In genomic region chr16:46858151-46858550, GRCh38 we compare ENCODE assay signal across 13 cellular contexts. TPM values are rescaled to one million over a fixed set of nuclear protein-coding genes. Genes with fewer than 3 reads are reported as not detected.
DNase-seq lines count a peak whose midpoint lies in the region; ATAC-seq and TF ChIP-seq lines count a peak whose summit lies in the region.
"Had no signal": no experiment of that assay in that cellular context is flagged by ENCODE, and none has a peak within 500 bp of the region (broad histone marks: within the 10 kb centered on the region; RNA-seq: fewer than 3 reads in every experiment).

No MANE protein-coding gene starts in this region.

- H3K4me1 Mint-ChIP-seq in Caco-2 (ENCODE audit: low read depth, unreplicated experiment) = peaks cover 29% of the 10 kb centered on the region

- no peaks in the 10 kb centered on the region for H3K27me3 Mint-ChIP-seq in Caco-2 (ENCODE audit: insufficient read depth, unreplicated experiment)

- 88 to 98% methylated on average over 4 to 5 of the region's 6 CpGs for WGBS in gastroesophageal sphincter (ENCODE audit: low coverage in 1 of 2), 2 donors

- no TSS peak for BruUV-seq in Caco-2 (replicated peaks; lab: Mats Ljungman, UMichigan)

- TF ChIP-seq EP300 in gastroesophageal sphincter (IDR thresholded peaks at IDR 0.05) = no peak

- peak overlapping the region; percentile 13 for H3K27ac Mint-ChIP-seq in Caco-2 (ENCODE audit: unreplicated experiment)
- H3K27ac Mint-ChIP-seq: CD4-positive, alpha-beta memory T cell had no signal

- POLR2A ChIA-PET in Caco-2 (lab: Charles Lee) = interaction anchor here (1.1 kb wide), 1 partner anchor 51 kb away, joined by 4 read pairs; no protein-coding TSS in a partner anchor

- H3K9me3 ChIP-seq in Caco-2 (no peaks in the 10 kb centered on the region), gastroesophageal sphincter (no peaks in the 10 kb centered on the region), gastrocnemius medialis (no peaks in the 10 kb centered on the region), ascending aorta (no peaks in the 10 kb centered on the region)
- H3K9me3 ChIP-seq: BLaER1 treated with 17β-estradiol and CSF1 and Interleukin-3, amounts not matched to agents 10 nM and 100 nM had no signal

- no peak overlapping the region for H3K4me3 Mint-ChIP-seq in Caco-2 (ENCODE audit: unreplicated experiment)
- H3K4me3 Mint-ChIP-seq: CD4-positive, alpha-beta memory T cell had no signal

- H3K36me3 ChIP-seq in Caco-2 (ENCODE audit: control insufficient read depth, insufficient read depth, low read length) = no peaks in the 10 kb centered on the region
- no peaks in the 10 kb centered on the region for H3K36me3 ChIP-seq in gastroesophageal sphincter
- H3K36me3 ChIP-seq in gastrocnemius medialis = no peaks in the 10 kb centered on the region
- H3K36me3 ChIP-seq in ascending aorta = no peaks in the 10 kb centered on the region
- H3K36me3 ChIP-seq: BLaER1 treated with 17β-estradiol and CSF1 and Interleukin-3, amounts not matched to agents 10 nM and 100 nM had no signal

- H3K4me1 ChIP-seq in Caco-2 = peaks cover 54% of the 10 kb centered on the region
- H3K4me1 ChIP-seq in gastroesophageal sphincter = peaks cover 0 to 20% (median 0%) of the 10 kb centered on the region in 3 donors
- peaks cover 13 to 14% of the 10 kb centered on the region in 2 donors for H3K4me1 ChIP-seq in gastrocnemius medialis
- H3K4me1 ChIP-seq in ascending aorta = peaks cover 0 to 3% of the 10 kb centered on the region in 2 donors

- in situ Hi-C loops in gastrocnemius medialis (cut with MboI; ENCODE audit: low sequenced_read_pairs in 4 of 4) = loop anchor here in 1 of 4 donors (5.0 kb wide), 1 partner anchor 44 kb away; no protein-coding TSS in a partner anchor

- no peak for TF ChIP-seq POLR2A in gastroesophageal sphincter (IDR thresholded peaks at IDR 0.05)
- no peak for TF ChIP-seq POLR2A in gastrocnemius medialis (IDR thresholded peaks at IDR 0.05)

- H3K4me3 ChIP-seq in Caco-2 (ENCODE audit: low read depth, low read length) (no peak overlapping the region), gastroesophageal sphincter (no peak overlapping the region), gastrocnemius medialis (no peak overlapping the region), ascending aorta (no peak overlapping the region)
- H3K4me3 ChIP-seq: BLaER1 treated with 17β-estradiol and CSF1 and Interleukin-3, amounts not matched to agents 10 nM and 100 nM had no signal

- H3K27ac ChIP-seq in caudate nucleus (ENCODE audit: low read depth, low read length) (peak overlapping the region; percentile 53), gastroesophageal sphincter (peak overlapping the region in 3 of 4 donors; percentile 62 to 73 (median 64)), gastrocnemius medialis (peak overlapping the region; percentile 47 to 79 (median 60)), ascending aorta (peak overlapping the region in 1 of 2 donors; percentile 7)
- H3K27ac ChIP-seq: BLaER1 treated with 17β-estradiol and CSF1 and Interleukin-3, amounts not matched to agents 10 nM and 100 nM had no signal

- ATAC-seq in gastroesophageal sphincter = no peak
- no peak for ATAC-seq in gastrocnemius medialis
- ATAC-seq in HG02981 (IDR thresholded peaks at IDR 0.05; ENCODE audit: unreplicated experiment) = no peak
- no peak for ATAC-seq in HG02884 (IDR thresholded peaks at IDR 0.05; ENCODE audit: unreplicated experiment)
- ATAC-seq: Panc1 had no signal

- H3K36me3 Mint-ChIP-seq in Caco-2 (ENCODE audit: insufficient read depth, unreplicated experiment) = no peaks in the 10 kb centered on the region
- H3K36me3 Mint-ChIP-seq: CD4-positive, alpha-beta memory T cell had no signal

- intact Hi-C loops in Caco-2 (cut with micrococcal nuclease; ENCODE audit: unreplicated experiment) = loop anchor here (10.0 kb wide), 1 partner anchor 1307 kb away; no protein-coding TSS in a partner anchor
- intact Hi-C loops in gastrocnemius medialis (cut with DNase I; ENCODE audit: low total_unique reads) = no loop called here
- intact Hi-C loops in ascending aorta (cut with DNase I) = no loop called here

- TF ChIP-seq CTCF in Caco-2 (IDR thresholded peaks at IDR 0.05; ENCODE audit: insufficient read depth in 1 of 2, low read depth in 1 of 2, low read length in 1 of 2, severe bottlenecking in 1 of 2, unreplicated experiment in 1 of 2) (no peak), gastroesophageal sphincter (IDR thresholded peaks at IDR 0.05) (no peak), gastrocnemius medialis (IDR thresholded peaks at IDR 0.05 in 4 of 5, conservative IDR thresholded peaks at IDR 0.05 in 1 of 5) (no peak), ascending aorta (IDR thresholded peaks at IDR 0.05) (no peak)

- no peaks in the 10 kb centered on the region for H3K9me3 Mint-ChIP-seq in Caco-2 (ENCODE audit: unreplicated experiment)

- H3K27me3 ChIP-seq in Caco-2 (replicated peaks; ENCODE audit: control insufficient read depth, insufficient read depth, low read length) (no peaks in the 10 kb centered on the region), gastroesophageal sphincter (no peaks in the 10 kb centered on the region), gastrocnemius medialis (no peaks in the 10 kb centered on the region), ascending aorta (no peaks in the 10 kb centered on the region)
- H3K27me3 ChIP-seq: BLaER1 treated with 17β-estradiol and CSF1 and Interleukin-3, amounts not matched to agents 10 nM and 100 nM had no signal

- DNase-seq in Caco-2 = peak in 1 of 2 experiments; percentile 30
- no peak for DNase-seq in caudate nucleus (lab: John Stamatoyannopoulos, UW)
- no peak for DNase-seq in gastrocnemius medialis
- DNase-seq in NCI-H446 (lab: John Stamatoyannopoulos, UW) = no peak
- no peak for DNase-seq in ascending aorta (ENCODE audit: low spot score in 2 of 2)
- DNase-seq: CD4-positive, alpha-beta memory T cell; NCI-H748 treated with DMSO at 0.1 percent for 48 hours; NK-92 treated with Interleukin-12 subunit alpha and Interleukin-12 subunit beta, amount 100 ng/mL, for 24 hours had no signal

- CTCF ChIA-PET in Caco-2 (lab: Charles Lee) = interaction anchor here (0.7 to 1.2 kb wide), 4 partner anchors 22 to 50 kb away, joined by 3 to 13 read pairs (median 4); no protein-coding TSS in a partner anchor

RNA-seq across cellular contexts. Expression of gene GPT2, which starts 26.0 kb away (rescaled TPM):
- total RNA-seq in Caco-2 (2022) (128 and 142 TPM in 2 replicates), gastroesophageal sphincter (1 to 10 TPM; 3.8 to 8.6 (median 5.4) TPM), gastrocnemius medialis (100 to 1,000 TPM in 1 of 4 donors, 10 to 100 TPM in 3; 13.5 to 112 (median 55.7) TPM), ascending aorta (7.9 TPM)

RNA-seq across cellular contexts. Expression of gene C16orf87, which starts 27.2 kb away (rescaled TPM):
- total RNA-seq in Caco-2 (2022) (11.9 and 12.1 TPM in 2 replicates), gastroesophageal sphincter (10 to 100 TPM in 2 of 4 donors, 1 to 10 TPM in 2; 5.8 to 13.7 (median 9.4) TPM), gastrocnemius medialis (10 to 100 TPM; 13.5 to 22.4 (median 20.3) TPM), ascending aorta (under 0.01 TPM)
